Comparison of ENCODE assay signal across 2 cellular contexts in the genomic region with DNA sequence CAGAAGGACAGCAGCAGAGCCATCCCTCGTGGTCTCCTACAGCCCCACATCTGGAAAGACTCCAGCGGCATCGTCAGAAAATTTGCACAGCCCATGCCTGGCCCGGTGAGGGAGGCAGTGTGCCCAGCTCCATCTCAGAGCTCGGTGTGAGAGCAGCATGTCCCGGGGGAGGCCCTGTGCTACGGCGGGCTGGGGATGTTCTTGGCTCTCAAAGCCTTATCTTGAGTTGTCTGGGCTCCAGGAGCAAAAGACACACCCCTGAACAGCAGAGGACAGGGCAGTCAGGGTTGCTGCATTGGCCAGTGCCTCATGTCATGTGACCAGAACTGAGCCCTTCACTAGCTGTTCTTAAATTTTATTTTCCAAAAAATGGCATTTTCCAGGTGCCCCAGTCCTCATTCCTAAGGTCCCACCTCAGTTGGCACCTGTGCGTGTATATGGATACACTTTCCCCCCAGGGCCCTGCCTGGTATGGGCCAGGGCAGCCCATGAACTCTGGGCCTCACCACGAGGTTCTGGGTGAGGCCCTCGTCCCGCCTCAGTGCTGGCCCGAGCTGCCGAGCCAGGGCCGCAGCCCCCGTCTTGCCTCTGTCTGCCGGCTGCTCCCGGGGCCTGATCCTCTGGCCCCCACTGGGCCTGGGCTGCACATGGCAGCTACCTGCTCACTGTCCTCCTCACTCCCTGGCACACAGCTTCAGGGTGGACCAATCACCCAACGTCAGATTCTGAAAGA.
TF ChIP-seq lines count a peak whose summit lies in the region.

No MANE protein-coding gene starts in this region.

TF ChIP-seq in SK-N-SH, 30 proteins besides CTCF, POLR2A, EP300 and RAD21 (continued from another document):
- TF ChIP-seq, protein P1, sequence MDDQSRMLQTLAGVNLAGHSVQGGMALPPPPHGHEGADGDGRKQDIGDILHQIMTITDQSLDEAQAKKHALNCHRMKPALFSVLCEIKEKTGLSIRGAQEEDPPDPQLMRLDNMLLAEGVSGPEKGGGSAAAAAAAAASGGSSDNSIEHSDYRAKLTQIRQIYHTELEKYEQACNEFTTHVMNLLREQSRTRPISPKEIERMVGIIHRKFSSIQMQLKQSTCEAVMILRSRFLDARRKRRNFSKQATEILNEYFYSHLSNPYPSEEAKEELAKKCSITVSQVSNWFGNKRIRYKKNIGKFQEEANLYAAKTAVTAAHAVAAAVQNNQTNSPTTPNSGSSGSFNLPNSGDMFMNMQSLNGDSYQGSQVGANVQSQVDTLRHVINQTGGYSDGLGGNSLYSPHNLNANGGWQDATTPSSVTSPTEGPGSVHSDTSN (IDR thresholded peaks at IDR 0.05), result no peak
- no peak for TF ChIP-seq FOXM1 (IDR thresholded peaks at IDR 0.05; ENCODE audit: low read depth)
- no peak for TF ChIP-seq TAF1 (IDR thresholded peaks at IDR 0.05; ENCODE audit: borderline replicate concordance, low read depth, low read length)
- TF ChIP-seq MEF2A (IDR thresholded peaks at IDR 0.05; ENCODE audit: borderline replicate concordance, low read depth), result no peak
- TF ChIP-seq JUND (IDR thresholded peaks at IDR 0.05), result no peak

TF ChIP-seq in SK-N-SH treated with all-trans-retinoic acid at 6 μM for 48 hours, 23 proteins besides CTCF, POLR2A, EP300 and RAD21 (continued from another document):
- TF ChIP-seq, protein P2, sequence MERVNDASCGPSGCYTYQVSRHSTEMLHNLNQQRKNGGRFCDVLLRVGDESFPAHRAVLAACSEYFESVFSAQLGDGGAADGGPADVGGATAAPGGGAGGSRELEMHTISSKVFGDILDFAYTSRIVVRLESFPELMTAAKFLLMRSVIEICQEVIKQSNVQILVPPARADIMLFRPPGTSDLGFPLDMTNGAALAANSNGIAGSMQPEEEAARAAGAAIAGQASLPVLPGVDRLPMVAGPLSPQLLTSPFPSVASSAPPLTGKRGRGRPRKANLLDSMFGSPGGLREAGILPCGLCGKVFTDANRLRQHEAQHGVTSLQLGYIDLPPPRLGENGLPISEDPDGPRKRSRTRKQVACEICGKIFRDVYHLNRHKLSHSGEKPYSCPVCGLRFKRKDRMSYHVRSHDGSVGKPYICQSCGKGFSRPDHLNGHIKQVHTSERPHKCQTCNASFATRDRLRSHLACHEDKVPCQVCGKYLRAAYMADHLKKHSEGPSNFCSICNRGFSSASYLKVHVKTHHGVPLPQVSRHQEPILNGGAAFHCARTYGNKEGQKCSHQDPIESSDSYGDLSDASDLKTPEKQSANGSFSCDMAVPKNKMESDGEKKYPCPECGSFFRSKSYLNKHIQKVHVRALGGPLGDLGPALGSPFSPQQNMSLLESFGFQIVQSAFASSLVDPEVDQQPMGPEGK (CRISPR knock-in tag; IDR thresholded peaks at IDR 0.05; ENCODE audit: borderline replicate concordance), result no peak
- TF ChIP-seq CSDC2 (CRISPR knock-in tag; IDR thresholded peaks at IDR 0.05) (no peak), CREB5 (CRISPR knock-in tag; IDR thresholded peaks at IDR 0.05; ENCODE audit: low read depth) (no peak), TCF4 (CRISPR knock-in tag; IDR thresholded peaks at IDR 0.05; ENCODE audit: borderline replicate concordance) (no peak), ZFP3 (CRISPR knock-in tag; IDR thresholded peaks at IDR 0.05) (no peak), ESRRG (CRISPR knock-in tag; IDR thresholded peaks at IDR 0.05) (no peak), ZC3H10 (CRISPR knock-in tag; IDR thresholded peaks at IDR 0.05) (no peak)
